3 cellular contexts compared by ENCODE assay signal in the genomic region with DNA sequence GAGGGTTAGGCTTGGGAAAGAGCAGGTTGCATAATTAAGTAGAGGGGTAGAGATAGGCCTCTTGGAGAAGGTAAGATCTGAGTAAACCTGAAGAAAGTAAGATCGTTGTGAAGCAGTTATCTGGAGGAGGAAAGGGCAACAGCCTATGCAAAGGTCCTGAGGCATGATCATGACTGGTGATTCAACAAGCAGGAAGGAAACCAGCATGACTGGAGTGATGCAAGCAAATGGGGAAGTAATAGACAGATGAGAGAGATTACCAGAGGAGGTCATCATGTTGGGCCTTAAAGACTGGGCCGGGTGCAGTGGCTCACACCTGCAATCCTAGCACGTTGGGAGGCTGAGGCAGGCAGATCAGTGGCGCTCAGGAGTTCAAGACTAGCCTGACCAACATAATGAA.
TF ChIP-seq lines count a peak whose summit lies in the region.

No MANE protein-coding gene starts in this region.

TF ChIP-seq in liver, 16 proteins besides CTCF, POLR2A, EP300 and RAD21 (continued from another document):
- TF ChIP-seq NR2F2 (IDR thresholded peaks at IDR 0.05) (no peak), TAF1 (conservative IDR thresholded peaks at IDR 0.05) (no peak), RXRA (IDR thresholded peaks at IDR 0.05) (no peak), GABPA (IDR thresholded peaks at IDR 0.05 in 1 of 2, conservative IDR thresholded peaks at IDR 0.05 in 1 of 2) (no peak), HNF4G (IDR thresholded peaks at IDR 0.05) (no peak)
- TF ChIP-seq, protein P1, sequence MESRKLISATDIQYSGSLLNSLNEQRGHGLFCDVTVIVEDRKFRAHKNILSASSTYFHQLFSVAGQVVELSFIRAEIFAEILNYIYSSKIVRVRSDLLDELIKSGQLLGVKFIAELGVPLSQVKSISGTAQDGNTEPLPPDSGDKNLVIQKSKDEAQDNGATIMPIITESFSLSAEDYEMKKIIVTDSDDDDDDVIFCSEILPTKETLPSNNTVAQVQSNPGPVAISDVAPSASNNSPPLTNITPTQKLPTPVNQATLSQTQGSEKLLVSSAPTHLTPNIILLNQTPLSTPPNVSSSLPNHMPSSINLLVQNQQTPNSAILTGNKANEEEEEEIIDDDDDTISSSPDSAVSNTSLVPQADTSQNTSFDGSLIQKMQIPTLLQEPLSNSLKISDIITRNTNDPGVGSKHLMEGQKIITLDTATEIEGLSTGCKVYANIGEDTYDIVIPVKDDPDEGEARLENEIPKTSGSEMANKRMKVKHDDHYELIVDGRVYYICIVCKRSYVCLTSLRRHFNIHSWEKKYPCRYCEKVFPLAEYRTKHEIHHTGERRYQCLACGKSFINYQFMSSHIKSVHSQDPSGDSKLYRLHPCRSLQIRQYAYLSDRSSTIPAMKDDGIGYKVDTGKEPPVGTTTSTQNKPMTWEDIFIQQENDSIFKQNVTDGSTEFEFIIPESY (IDR thresholded peaks at IDR 0.05), result no peak
- TF ChIP-seq, protein P2, sequence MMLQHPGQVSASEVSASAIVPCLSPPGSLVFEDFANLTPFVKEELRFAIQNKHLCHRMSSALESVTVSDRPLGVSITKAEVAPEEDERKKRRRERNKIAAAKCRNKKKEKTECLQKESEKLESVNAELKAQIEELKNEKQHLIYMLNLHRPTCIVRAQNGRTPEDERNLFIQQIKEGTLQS (IDR thresholded peaks at IDR 0.05), result no peak
- TF ChIP-seq, protein P3, sequence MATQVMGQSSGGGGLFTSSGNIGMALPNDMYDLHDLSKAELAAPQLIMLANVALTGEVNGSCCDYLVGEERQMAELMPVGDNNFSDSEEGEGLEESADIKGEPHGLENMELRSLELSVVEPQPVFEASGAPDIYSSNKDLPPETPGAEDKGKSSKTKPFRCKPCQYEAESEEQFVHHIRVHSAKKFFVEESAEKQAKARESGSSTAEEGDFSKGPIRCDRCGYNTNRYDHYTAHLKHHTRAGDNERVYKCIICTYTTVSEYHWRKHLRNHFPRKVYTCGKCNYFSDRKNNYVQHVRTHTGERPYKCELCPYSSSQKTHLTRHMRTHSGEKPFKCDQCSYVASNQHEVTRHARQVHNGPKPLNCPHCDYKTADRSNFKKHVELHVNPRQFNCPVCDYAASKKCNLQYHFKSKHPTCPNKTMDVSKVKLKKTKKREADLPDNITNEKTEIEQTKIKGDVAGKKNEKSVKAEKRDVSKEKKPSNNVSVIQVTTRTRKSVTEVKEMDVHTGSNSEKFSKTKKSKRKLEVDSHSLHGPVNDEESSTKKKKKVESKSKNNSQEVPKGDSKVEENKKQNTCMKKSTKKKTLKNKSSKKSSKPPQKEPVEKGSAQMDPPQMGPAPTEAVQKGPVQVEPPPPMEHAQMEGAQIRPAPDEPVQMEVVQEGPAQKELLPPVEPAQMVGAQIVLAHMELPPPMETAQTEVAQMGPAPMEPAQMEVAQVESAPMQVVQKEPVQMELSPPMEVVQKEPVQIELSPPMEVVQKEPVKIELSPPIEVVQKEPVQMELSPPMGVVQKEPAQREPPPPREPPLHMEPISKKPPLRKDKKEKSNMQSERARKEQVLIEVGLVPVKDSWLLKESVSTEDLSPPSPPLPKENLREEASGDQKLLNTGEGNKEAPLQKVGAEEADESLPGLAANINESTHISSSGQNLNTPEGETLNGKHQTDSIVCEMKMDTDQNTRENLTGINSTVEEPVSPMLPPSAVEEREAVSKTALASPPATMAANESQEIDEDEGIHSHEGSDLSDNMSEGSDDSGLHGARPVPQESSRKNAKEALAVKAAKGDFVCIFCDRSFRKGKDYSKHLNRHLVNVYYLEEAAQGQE (IDR thresholded peaks at IDR 0.05), result no peak

TF ChIP-seq in HepG2, 621 proteins besides CTCF, POLR2A, EP300 and RAD21:
- TF ChIP-seq PCBP1 (IDR thresholded peaks at IDR 0.05; ENCODE audit: borderline replicate concordance, low read depth, low read length), result no peak
- no peak for TF ChIP-seq ZNF674 (CRISPR knock-in tag; IDR thresholded peaks at IDR 0.05; ENCODE audit: low read depth)
- no peak for TF ChIP-seq SKI (IDR thresholded peaks at IDR 0.05; ENCODE audit: partially characterized antibody)
- TF ChIP-seq ZSCAN9 (CRISPR knock-in tag; IDR thresholded peaks at IDR 0.05; ENCODE audit: borderline replicate concordance), result no peak
- no peak for TF ChIP-seq REXO4 (CRISPR knock-in tag; IDR thresholded peaks at IDR 0.05; ENCODE audit: borderline replicate concordance)
- no peak for TF ChIP-seq CEBPB (IDR thresholded peaks at IDR 0.05; ENCODE audit: borderline replicate concordance, low read depth, low read length)
- TF ChIP-seq, protein P4, sequence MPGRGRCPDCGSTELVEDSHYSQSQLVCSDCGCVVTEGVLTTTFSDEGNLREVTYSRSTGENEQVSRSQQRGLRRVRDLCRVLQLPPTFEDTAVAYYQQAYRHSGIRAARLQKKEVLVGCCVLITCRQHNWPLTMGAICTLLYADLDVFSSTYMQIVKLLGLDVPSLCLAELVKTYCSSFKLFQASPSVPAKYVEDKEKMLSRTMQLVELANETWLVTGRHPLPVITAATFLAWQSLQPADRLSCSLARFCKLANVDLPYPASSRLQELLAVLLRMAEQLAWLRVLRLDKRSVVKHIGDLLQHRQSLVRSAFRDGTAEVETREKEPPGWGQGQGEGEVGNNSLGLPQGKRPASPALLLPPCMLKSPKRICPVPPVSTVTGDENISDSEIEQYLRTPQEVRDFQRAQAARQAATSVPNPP (CRISPR knock-in tag; IDR thresholded peaks at IDR 0.05), result no peak
- no peak for TF ChIP-seq GATA4 (IDR thresholded peaks at IDR 0.05; ENCODE audit: borderline replicate concordance, low read depth)
- TF ChIP-seq ZBTB3 (CRISPR knock-in tag; IDR thresholded peaks at IDR 0.05; ENCODE audit: borderline replicate concordance, low read depth), result no peak
- TF ChIP-seq, protein P5, sequence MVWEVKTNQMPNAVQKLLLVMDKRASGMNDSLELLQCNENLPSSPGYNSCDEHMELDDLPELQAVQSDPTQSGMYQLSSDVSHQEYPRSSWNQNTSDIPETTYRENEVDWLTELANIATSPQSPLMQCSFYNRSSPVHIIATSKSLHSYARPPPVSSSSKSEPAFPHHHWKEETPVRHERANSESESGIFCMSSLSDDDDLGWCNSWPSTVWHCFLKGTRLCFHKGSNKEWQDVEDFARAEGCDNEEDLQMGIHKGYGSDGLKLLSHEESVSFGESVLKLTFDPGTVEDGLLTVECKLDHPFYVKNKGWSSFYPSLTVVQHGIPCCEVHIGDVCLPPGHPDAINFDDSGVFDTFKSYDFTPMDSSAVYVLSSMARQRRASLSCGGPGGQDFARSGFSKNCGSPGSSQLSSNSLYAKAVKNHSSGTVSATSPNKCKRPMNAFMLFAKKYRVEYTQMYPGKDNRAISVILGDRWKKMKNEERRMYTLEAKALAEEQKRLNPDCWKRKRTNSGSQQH (CRISPR knock-in tag; IDR thresholded peaks at IDR 0.05; ENCODE audit: low read depth), result no peak
- TF ChIP-seq ZFP90 (CRISPR knock-in tag; IDR thresholded peaks at IDR 0.05; ENCODE audit: borderline replicate concordance), result no peak
- no peak for TF ChIP-seq NR2C2 (CRISPR knock-in tag; IDR thresholded peaks at IDR 0.05; ENCODE audit: borderline replicate concordance)
- TF ChIP-seq ZNF530 (CRISPR knock-in tag; IDR thresholded peaks at IDR 0.05; ENCODE audit: low read depth), result no peak
- no peak for TF ChIP-seq RNF2 (conservative IDR thresholded peaks at IDR 0.05; ENCODE audit: low read depth)

TF ChIP-seq in GM12878, 131 proteins besides CTCF, POLR2A, EP300 and RAD21:
- TF ChIP-seq, protein P6, sequence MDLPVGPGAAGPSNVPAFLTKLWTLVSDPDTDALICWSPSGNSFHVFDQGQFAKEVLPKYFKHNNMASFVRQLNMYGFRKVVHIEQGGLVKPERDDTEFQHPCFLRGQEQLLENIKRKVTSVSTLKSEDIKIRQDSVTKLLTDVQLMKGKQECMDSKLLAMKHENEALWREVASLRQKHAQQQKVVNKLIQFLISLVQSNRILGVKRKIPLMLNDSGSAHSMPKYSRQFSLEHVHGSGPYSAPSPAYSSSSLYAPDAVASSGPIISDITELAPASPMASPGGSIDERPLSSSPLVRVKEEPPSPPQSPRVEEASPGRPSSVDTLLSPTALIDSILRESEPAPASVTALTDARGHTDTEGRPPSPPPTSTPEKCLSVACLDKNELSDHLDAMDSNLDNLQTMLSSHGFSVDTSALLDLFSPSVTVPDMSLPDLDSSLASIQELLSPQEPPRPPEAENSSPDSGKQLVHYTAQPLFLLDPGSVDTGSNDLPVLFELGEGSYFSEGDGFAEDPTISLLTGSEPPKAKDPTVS (IDR thresholded peaks at IDR 0.05; ENCODE audit: low read depth, low read length), result no peak
- TF ChIP-seq CHD2 (IDR thresholded peaks at IDR 0.05; ENCODE audit: borderline replicate concordance, low read depth, low read length), result no peak
- TF ChIP-seq NBN (IDR thresholded peaks at IDR 0.05), result no peak
- no peak for TF ChIP-seq ZNF207 (IDR thresholded peaks at IDR 0.05; ENCODE audit: borderline replicate concordance)
- TF ChIP-seq YBX1 (IDR thresholded peaks at IDR 0.05), result no peak
- no peak for TF ChIP-seq ZBED1 (IDR thresholded peaks at IDR 0.05; ENCODE audit: borderline replicate concordance)
- TF ChIP-seq, protein P7, sequence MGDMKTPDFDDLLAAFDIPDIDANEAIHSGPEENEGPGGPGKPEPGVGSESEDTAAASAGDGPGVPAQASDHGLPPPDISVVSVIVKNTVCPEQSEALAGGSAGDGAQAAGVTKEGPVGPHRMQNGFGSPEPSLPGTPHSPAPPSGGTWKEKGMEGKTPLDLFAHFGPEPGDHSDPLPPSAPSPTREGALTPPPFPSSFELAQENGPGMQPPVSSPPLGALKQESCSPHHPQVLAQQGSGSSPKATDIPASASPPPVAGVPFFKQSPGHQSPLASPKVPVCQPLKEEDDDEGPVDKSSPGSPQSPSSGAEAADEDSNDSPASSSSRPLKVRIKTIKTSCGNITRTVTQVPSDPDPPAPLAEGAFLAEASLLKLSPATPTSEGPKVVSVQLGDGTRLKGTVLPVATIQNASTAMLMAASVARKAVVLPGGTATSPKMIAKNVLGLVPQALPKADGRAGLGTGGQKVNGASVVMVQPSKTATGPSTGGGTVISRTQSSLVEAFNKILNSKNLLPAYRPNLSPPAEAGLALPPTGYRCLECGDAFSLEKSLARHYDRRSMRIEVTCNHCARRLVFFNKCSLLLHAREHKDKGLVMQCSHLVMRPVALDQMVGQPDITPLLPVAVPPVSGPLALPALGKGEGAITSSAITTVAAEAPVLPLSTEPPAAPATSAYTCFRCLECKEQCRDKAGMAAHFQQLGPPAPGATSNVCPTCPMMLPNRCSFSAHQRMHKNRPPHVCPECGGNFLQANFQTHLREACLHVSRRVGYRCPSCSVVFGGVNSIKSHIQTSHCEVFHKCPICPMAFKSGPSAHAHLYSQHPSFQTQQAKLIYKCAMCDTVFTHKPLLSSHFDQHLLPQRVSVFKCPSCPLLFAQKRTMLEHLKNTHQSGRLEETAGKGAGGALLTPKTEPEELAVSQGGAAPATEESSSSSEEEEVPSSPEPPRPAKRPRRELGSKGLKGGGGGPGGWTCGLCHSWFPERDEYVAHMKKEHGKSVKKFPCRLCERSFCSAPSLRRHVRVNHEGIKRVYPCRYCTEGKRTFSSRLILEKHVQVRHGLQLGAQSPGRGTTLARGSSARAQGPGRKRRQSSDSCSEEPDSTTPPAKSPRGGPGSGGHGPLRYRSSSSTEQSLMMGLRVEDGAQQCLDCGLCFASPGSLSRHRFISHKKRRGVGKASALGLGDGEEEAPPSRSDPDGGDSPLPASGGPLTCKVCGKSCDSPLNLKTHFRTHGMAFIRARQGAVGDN (IDR thresholded peaks at IDR 0.05), result no peak
- TF ChIP-seq WRNIP1 (IDR thresholded peaks at IDR 0.05; ENCODE audit: borderline replicate concordance, low read depth, low read length), result no peak
